12 cellular contexts compared by ENCODE assay signal in genomic region chr3:16741103-16741758, GRCh38.
DNase-seq lines count a peak whose midpoint lies in the region; ATAC-seq and TF ChIP-seq lines count a peak whose summit lies in the region.
"Had no signal": no experiment of that assay in that cellular context is flagged by ENCODE, and none has a peak within 500 bp of the region (broad histone marks: within the 10 kb centered on the region; RNA-seq: fewer than 3 reads in every experiment).

No MANE protein-coding gene starts in this region.

- H3K27me3 Mint-ChIP-seq in CD4-positive, alpha-beta memory T cell: no peaks in the 10 kb centered on the region

- no peak for TF ChIP-seq CTCF in HEK293 (tag by site-specific recombination; IDR thresholded peaks at IDR 0.05)
- TF ChIP-seq CTCF in psoas muscle (IDR thresholded peaks at IDR 0.05): no peak

- H3K9me3 ChIP-seq in HEK293 (ENCODE audit: control insufficient read depth, insufficient read depth, low read depth, low read length): no peaks in the 10 kb centered on the region
- peaks cover 25% of the 10 kb centered on the region for H3K9me3 ChIP-seq in adipocyte (ENCODE audit: control insufficient read depth, low read length)
- H3K9me3 ChIP-seq in psoas muscle: peaks cover 4% of the 10 kb centered on the region
- no peaks in the 10 kb centered on the region for H3K9me3 ChIP-seq in CD4-positive, alpha-beta memory T cell (ENCODE audit: control insufficient read depth in 1 of 2, low read length in 2 of 2)
- H3K9me3 ChIP-seq: lower lobe of right lung, right lobe of liver, upper lobe of left lung had no signal

- H3K4me3 Mint-ChIP-seq in CD4-positive, alpha-beta memory T cell: no peak overlapping the region
- H3K4me3 Mint-ChIP-seq: effector memory CD8-positive, alpha-beta T cell had no signal

- H3K36me3 ChIP-seq in HEK293 (ENCODE audit: control insufficient read depth in 2 of 2, insufficient read depth in 1 of 2, low read length in 2 of 2): no peaks in the 10 kb centered on the region
- H3K36me3 ChIP-seq in adipocyte (ENCODE audit: control insufficient read depth, insufficient read depth, low read length, severe bottlenecking): no peaks in the 10 kb centered on the region
- H3K36me3 ChIP-seq in psoas muscle (ENCODE audit: insufficient read depth in 1 of 2, low read depth in 1 of 2): no peaks in the 10 kb centered on the region
- H3K36me3 ChIP-seq in CD4-positive, alpha-beta memory T cell (ENCODE audit: insufficient read depth, low read length): no peaks in the 10 kb centered on the region
- H3K36me3 ChIP-seq: lower lobe of right lung, right lobe of liver, upper lobe of left lung had no signal

- peak overlapping the region; percentile 27 for H3K9ac ChIP-seq in adipocyte (ENCODE audit: low read length)

- 86 to 88% (median 86%) methylated on average over 4 of the region's 4 CpGs for WGBS in psoas muscle, 3 donors

- intact Hi-C loops in psoas muscle (cut with DNase I): no loop called here
- intact Hi-C loops in CD4-positive, alpha-beta memory T cell (cut with micrococcal nuclease): no loop called here

- CTCF ChIA-PET in HEK293 (lab: Yijun Ruan, JAX): interaction anchor here (0.7 to 1.2 kb wide), 2 partner anchors 27 to 806 kb away, joined by 3 read pairs; no protein-coding TSS in a partner anchor
- CTCF ChIA-PET in CD4-positive, alpha-beta memory T cell (lab: Charles Lee; ENCODE audit: partially characterized antibody): no interaction called here

- H3K4me3 ChIP-seq in HEK293 (ENCODE audit: low read depth, low read length): no peak overlapping the region
- H3K4me3 ChIP-seq in adipocyte (ENCODE audit: low read length): peak overlapping the region; percentile 57
- no peak overlapping the region for H3K4me3 ChIP-seq in psoas muscle
- H3K4me3 ChIP-seq in CD4-positive, alpha-beta memory T cell (ENCODE audit: low read length in 2 of 2): no peak overlapping the region
- H3K4me3 ChIP-seq: lower lobe of right lung, right lobe of liver, upper lobe of left lung had no signal

- H3K4me1 Mint-ChIP-seq in CD4-positive, alpha-beta memory T cell: peaks cover 0 to 1% (median 0%) of the 10 kb centered on the region in 4 donors

- H3K9me3 Mint-ChIP-seq in CD4-positive, alpha-beta memory T cell: peaks cover 0 to 8% (median 4%) of the 10 kb centered on the region in 8 donors

- DNase-seq in ELR (ENCODE audit: low read depth) (peak; percentile 86), adipocyte (ENCODE audit: low read depth) (peak; percentile 63), psoas muscle (peak in 1 of 2 donors; percentile 31), DMS53 (lab: John Stamatoyannopoulos, UW) (no peak), NCI-H2196 (lab: John Stamatoyannopoulos, UW; ENCODE audit: unreplicated experiment) (no peak)
- DNase-seq in CD4-positive, alpha-beta memory T cell: no peak
- DNase-seq: effector memory CD8-positive, alpha-beta T cell; lower lobe of right lung; right lobe of liver; upper lobe of left lung had no signal

- no peaks in the 10 kb centered on the region for H3K4me1 ChIP-seq in HEK293 (ENCODE audit: control insufficient read depth, insufficient read depth, low read length)
- H3K4me1 ChIP-seq in adipocyte (ENCODE audit: control insufficient read depth, insufficient read depth, low read length): peaks cover 22% of the 10 kb centered on the region
- peaks cover 13% of the 10 kb centered on the region for H3K4me1 ChIP-seq in psoas muscle
- no peaks in the 10 kb centered on the region for H3K4me1 ChIP-seq in CD4-positive, alpha-beta memory T cell (ENCODE audit: insufficient read depth, low read length)
- H3K4me1 ChIP-seq: lower lobe of right lung, right lobe of liver, upper lobe of left lung had no signal

- POLR2A ChIA-PET in HEK293 (lab: Yijun Ruan, JAX): no interaction called here
- POLR2A ChIA-PET in CD4-positive, alpha-beta memory T cell (lab: Charles Lee; ENCODE audit: partially characterized antibody): no interaction called here

- ATAC-seq in psoas muscle (peak; percentile 51 to 80 (median 74)), HG03280 (IDR thresholded peaks at IDR 0.05; ENCODE audit: unreplicated experiment) (no peak)
- ATAC-seq: effector memory CD8-positive, alpha-beta T cell; lower lobe of right lung; right lobe of liver had no signal

- no peaks in the 10 kb centered on the region for H3K27me3 ChIP-seq in adipocyte (replicated peaks; ENCODE audit: control insufficient read depth, insufficient read depth, low read length)
- H3K27me3 ChIP-seq in psoas muscle (ENCODE audit: insufficient read depth in 3 of 3, low read length in 2 of 3): no peaks in the 10 kb centered on the region
- H3K27me3 ChIP-seq in CD4-positive, alpha-beta memory T cell (ENCODE audit: insufficient read depth, low read length): no peaks in the 10 kb centered on the region
- H3K27me3 ChIP-seq: right lobe of liver, upper lobe of left lung had no signal

- H3K27ac ChIP-seq in HEK293 (ENCODE audit: extremely low read depth, low read depth, low read length) (no peak overlapping the region), psoas muscle (peak overlapping the region; percentile 73)
- no peak overlapping the region for H3K27ac ChIP-seq in CD4-positive, alpha-beta memory T cell (ENCODE audit: low read depth, low read length)
- H3K27ac ChIP-seq: lower lobe of right lung, right lobe of liver, upper lobe of left lung had no signal

- no peak overlapping the region for H3K27ac Mint-ChIP-seq in CD4-positive, alpha-beta memory T cell
- H3K27ac Mint-ChIP-seq: effector memory CD8-positive, alpha-beta T cell had no signal

- H3K36me3 Mint-ChIP-seq in CD4-positive, alpha-beta memory T cell: peaks cover 0 to 4% of the 10 kb centered on the region in 2 donors

TF ChIP-seq in HEK293, 187 proteins besides CTCF, POLR2A, EP300 and RAD21:
- TF ChIP-seq TRIM28 (IDR thresholded peaks at IDR 0.05; ENCODE audit: borderline replicate concordance, low read length) (no peak), ZNF274 (IDR thresholded peaks at IDR 0.05; ENCODE audit: low read length) (no peak), ZNF274 (tag by site-specific recombination; IDR thresholded peaks at IDR 0.05; ENCODE audit: borderline replicate concordance) (0 out of 2 replicates have a peak, but pooled peaks have one; percentile 22)

Comparison
In these comparisons a context has a peak if more than half of its experiments do, and no peak if none do; other contexts are left out.
1. DNase-seq: peak in ELR (single experiment) and adipocyte (single experiment); none in DMS53 (single experiment), NCI-H2196 (single experiment) and CD4-positive, alpha-beta memory T cell (0 of 5).